ENCODE assay signal across 21 cellular contexts in the genomic region with DNA sequence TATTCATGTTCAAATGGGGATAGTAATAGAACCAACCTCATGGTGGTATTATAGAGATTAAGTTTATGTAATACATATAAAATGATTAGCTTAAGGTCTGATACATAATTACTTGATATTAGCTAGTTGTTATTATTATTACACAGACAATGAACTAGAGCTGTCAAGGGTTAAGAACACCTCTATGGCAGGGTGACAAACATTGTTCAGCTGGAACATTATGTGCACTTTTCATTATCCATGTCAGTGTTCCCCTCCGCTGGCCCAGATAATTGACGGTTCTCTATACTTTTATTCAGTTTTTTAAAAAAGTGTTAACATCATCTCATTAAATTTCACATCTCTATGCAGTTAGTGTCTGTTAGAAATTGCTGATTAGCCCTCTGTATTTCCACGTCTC.
DNase-seq lines count a peak whose midpoint lies in the region; ATAC-seq, FAIRE-seq and TF ChIP-seq lines count a peak whose summit lies in the region.
"Had no signal": no experiment of that assay in that cellular context is flagged by ENCODE, and none has a peak within 500 bp of the region (broad histone marks: within the 10 kb centered on the region; RNA-seq: fewer than 3 reads in every experiment).

No MANE protein-coding gene starts in this region.

- H3K27ac Mint-ChIP-seq in activated B cell treated with CpG ODN at 0.5 μM for 24 hours = peak overlapping the region; percentile 95
- H3K27ac Mint-ChIP-seq: T-cell had no signal

- H3F3A ChIP-seq in DOHH2 (ENCODE audit: control insufficient read depth, insufficient read depth) = peaks cover 33% of the 10 kb centered on the region

- H3K9me2 ChIP-seq in DOHH2 (replicated peaks; ENCODE audit: control insufficient read depth, low read length) = no peaks in the 10 kb centered on the region

- H3K4me1 Mint-ChIP-seq in activated B cell treated with CpG ODN at 0.5 μM for 24 hours = peaks cover 78% of the 10 kb centered on the region

- no peak overlapping the region for H3K4me3 ChIP-seq in DOHH2 (ENCODE audit: low read length)
- H3K4me3 ChIP-seq: SK-N-MC had no signal

- no peaks in the 10 kb centered on the region for H3K27me3 ChIP-seq in DOHH2 (ENCODE audit: control insufficient read depth, low read length)

- FAIRE-seq in GM19239 (lab: Jason Lieb, UNC) = peak; percentile 63

- peaks cover 13% of the 10 kb centered on the region for H3K9me3 Mint-ChIP-seq in activated B cell treated with CpG ODN at 0.5 μM for 24 hours

- peaks cover 95% of the 10 kb centered on the region for H3K79me2 ChIP-seq in DOHH2 (ENCODE audit: control insufficient read depth, low read length)

- peak overlapping the region; percentile 62; the same call in 1 of the 2 replicates for H3K4me2 ChIP-seq in DOHH2 (ENCODE audit: low read length)

- peaks cover 61% of the 10 kb centered on the region for H3K4me1 ChIP-seq in DOHH2 (ENCODE audit: control insufficient read depth, low read length)

- H4K20me1 ChIP-seq in DOHH2 (ENCODE audit: control insufficient read depth, insufficient read depth, low read depth, low read length) = no peaks in the 10 kb centered on the region

- intact Hi-C loops in activated B cell treated with CpG ODN at 0.5 μM for 24 hours (cut with micrococcal nuclease) = loop anchor here (5.0 kb wide), 1 partner anchor 141 kb away; the partner anchor contains the start of gene CDK14

- peaks cover 47% of the 10 kb centered on the region for H3K36me3 Mint-ChIP-seq in activated B cell treated with CpG ODN at 0.5 μM for 24 hours (ENCODE audit: low read depth)
- H3K36me3 Mint-ChIP-seq: T-cell had no signal

- peaks cover 9% of the 10 kb centered on the region for H3K9me3 ChIP-seq in DOHH2 (ENCODE audit: control insufficient read depth, insufficient read depth, low read length)

- H3K4me3 Mint-ChIP-seq in activated B cell treated with CpG ODN at 0.5 μM for 24 hours = peak overlapping the region; percentile 28
- H3K4me3 Mint-ChIP-seq: CD14-positive monocyte, T-cell had no signal

- peaks cover 84% of the 10 kb centered on the region for H3K36me3 ChIP-seq in DOHH2 (ENCODE audit: control insufficient read depth, low read length)

- no peak for ATAC-seq in activated B cell treated with CpG ODN at 0.5 μM for 24 hours (ENCODE audit: low read depth)
- ATAC-seq in HG02938 (IDR thresholded peaks at IDR 0.05; ENCODE audit: unreplicated experiment) = no peak
- ATAC-seq: HCT116, T-cell had no signal

- CTCF ChIA-PET in activated B cell treated with CpG ODN at 0.5 μM for 24 hours (lab: Charles Lee) = interaction anchor here (1.4 to 1.6 kb wide), 2 partner anchors 10 to 28 kb away, joined by 4 to 5 read pairs; no protein-coding TSS in a partner anchor

- no peak for TF ChIP-seq CTCF in DOHH2 (IDR thresholded peaks at IDR 0.05; ENCODE audit: low read depth, low read length, poor library complexity, severe bottlenecking)
- TF ChIP-seq CTCF in activated B cell treated with CpG ODN at 0.5 μM for 24 hours (IDR thresholded peaks at IDR 0.05) = no peak
- TF ChIP-seq CTCF in GM20000 (IDR thresholded peaks at IDR 0.05; ENCODE audit: extremely low read depth, missing control alignments) = no peak

- POLR2A ChIA-PET in activated B cell treated with CpG ODN at 0.5 μM for 24 hours (lab: Charles Lee) = interaction anchor here (0.7 to 2.2 kb wide), 3 partner anchors 12 to 28 kb away, joined by 3 to 15 read pairs (median 3); no protein-coding TSS in a partner anchor

- H3K27me3 Mint-ChIP-seq in activated B cell treated with CpG ODN at 0.5 μM for 24 hours = no peaks in the 10 kb centered on the region
- H3K27me3 Mint-ChIP-seq: T-cell had no signal

- no peak for DNase-seq in GM19239 (ENCODE audit: insufficient read length, low spot score)
- peak; percentile 4 for DNase-seq in NCI-H1417 treated with DMSO at 0.1 percent for 48 hours (lab: John Stamatoyannopoulos, UW)
- DNase-seq in activated B cell treated with CpG ODN at 0.5 μM for 24 hours = no peak
- no peak for DNase-seq in MV-4-11 (lab: John Stamatoyannopoulos, UW)
- DNase-seq in GM20000 (ENCODE audit: low spot score) = no peak
- DNase-seq: ACHN; AML-193; DMS79; GOT3; NCI-H1694; NCI-H226; NCI-H524; NK-92 treated with Interleukin-12 subunit alpha and Interleukin-12 subunit beta, amount 100 ng/mL, for 24 hours; OCI-M1; SHP77; T-cell had no signal

- H3K27ac ChIP-seq in DOHH2 (ENCODE audit: low read depth, low read length) = peak overlapping the region; percentile 56; the same call in 1 of the 2 replicates
